Comparison of ENCODE assay signal across 16 cellular contexts in genomic region chr9:137396808-137397367, GRCh38. TPM values are rescaled to one million over a fixed set of nuclear protein-coding genes. Genes with fewer than 3 reads are reported as not detected.
"Had no signal": no experiment of that assay in that cellular context is flagged by ENCODE, and none has a peak within 500 bp of the region (broad histone marks: within the 10 kb centered on the region; RNA-seq: fewer than 3 reads in every experiment).

No MANE protein-coding gene starts in this region.

- H3K27me3 Mint-ChIP-seq: activated naive CD8-positive, alpha-beta T cell treated with anti-CD3 and anti-CD28 coated beads, Interleukin-2, amount 10 ng/mL, durations not matched to agents 7 days and 5 days; progenitor cell of endocrine pancreas had no signal

- H3K9me3 Mint-ChIP-seq: activated naive CD8-positive, alpha-beta T cell treated with anti-CD3 and anti-CD28 coated beads, Interleukin-2, amount 10 ng/mL, durations not matched to agents 7 days and 5 days; natural killer cell had no signal

- H3K4me3 ChIP-seq: dorsolateral prefrontal cortex, right lobe of liver, SK-N-MC, thoracic aorta had no signal

- FAIRE-seq: keratinocyte had no signal

- H3K27ac Mint-ChIP-seq: activated naive CD8-positive, alpha-beta T cell treated with anti-CD3 and anti-CD28 coated beads, Interleukin-2, amount 10 ng/mL, durations not matched to agents 7 days and 5 days; endodermal cell; natural killer cell; progenitor cell of endocrine pancreas had no signal

- H3K27me3 ChIP-seq: dorsolateral prefrontal cortex, right lobe of liver had no signal

- H3K9me3 ChIP-seq: right lobe of liver, thoracic aorta had no signal

- H3K4me3 Mint-ChIP-seq: activated naive CD8-positive, alpha-beta T cell treated with anti-CD3 and anti-CD28 coated beads, Interleukin-2, amount 10 ng/mL, durations not matched to agents 7 days and 5 days; endodermal cell; natural killer cell had no signal

- H3K36me3 Mint-ChIP-seq: natural killer cell had no signal

- H3K27ac ChIP-seq: dorsolateral prefrontal cortex, right lobe of liver, SK-N-MC, thoracic aorta had no signal

- ATAC-seq: natural killer cell, right lobe of liver had no signal

- H3K4me1 Mint-ChIP-seq: endodermal cell had no signal

- DNase-seq: activated gamma-delta T cell; activated naive CD8-positive, alpha-beta T cell treated with anti-CD3 and anti-CD28 coated beads, Interleukin-2, amount 10 ng/mL, durations not matched to agents 7 days and 5 days; activated T-cell treated with anti-CD3 and anti-CD28 coated beads, Interleukin-2, amount 50 U/mL, for 1 hour; anterior cingulate cortex; dorsolateral prefrontal cortex; endodermal cell; hippocampal formation; natural killer cell; occipital lobe; right lobe of liver had no signal

- H3K36me3 ChIP-seq: right lobe of liver, thoracic aorta had no signal

RNA-seq across cellular contexts. Expression of gene ENTPD8, which starts 44.3 kb away (rescaled TPM):
- total RNA-seq: activated naive CD8-positive, alpha-beta T cell treated with anti-CD3 and anti-CD28 coated beads, Interleukin-2, amount 10 ng/mL, durations not matched to agents 7 days and 5 days; epithelial cell of proximal tubule; natural killer cell; thoracic aorta had no signal
- polyA plus RNA-seq: keratinocyte, urinary bladder had no signal
